Comparison of ENCODE assay signal across 8 cellular contexts in genomic region chr1:228081578-228082259, GRCh38. TPM values are rescaled to one million over a fixed set of nuclear protein-coding genes. Genes with fewer than 3 reads are reported as not detected.
DNase-seq lines count a peak whose midpoint lies in the region; ATAC-seq and TF ChIP-seq lines count a peak whose summit lies in the region.

No MANE protein-coding gene starts in this region.

- H3K4me3 ChIP-seq in cardiac muscle cell: peak overlapping the region; percentile 97

- H3K36me3 Mint-ChIP-seq in CD14-positive monocyte: peaks cover 13 to 14% of the 10 kb centered on the region in 2 donors
- H3K36me3 Mint-ChIP-seq in activated CD8-positive, alpha-beta T cell treated with anti-CD3 and anti-CD28 coated beads, Interleukin-2, amount 10 ng/mL, durations not matched to agents 7 days and 5 days (ENCODE audit: low read depth): peaks cover 33% of the 10 kb centered on the region

- POLR2A ChIA-PET in activated CD8-positive, alpha-beta T cell treated with anti-CD3 and anti-CD28 coated beads, Interleukin-2, amount 10 ng/mL, durations not matched to agents 7 days and 5 days (lab: Charles Lee): interaction anchor here (0.6 to 3.3 kb wide), 16 partner anchors 10 to 324 kb away, joined by 3 to 25 read pairs (median 4); partner anchors contain the start of genes GUK1, IBA57 and MRPL55

- peak overlapping the region; percentile 40 for H3K27ac ChIP-seq in cardiac muscle cell

- ATAC-seq in GM19324 (IDR thresholded peaks at IDR 0.05; ENCODE audit: low FRiP score, unreplicated experiment) (peak; percentile 22), HG03354 (IDR thresholded peaks at IDR 0.05; ENCODE audit: poor library complexity, severe bottlenecking, unreplicated experiment) (peak; percentile 17), sciatic nerve (peak; percentile 27)
- peak; percentile 9 for ATAC-seq in activated CD8-positive, alpha-beta T cell treated with anti-CD3 and anti-CD28 coated beads, Interleukin-2, amount 10 ng/mL, durations not matched to agents 7 days and 5 days

- peak overlapping the region; percentile 76 to 85 for H3K4me3 Mint-ChIP-seq in CD14-positive monocyte
- H3K4me3 Mint-ChIP-seq in activated CD8-positive, alpha-beta T cell treated with anti-CD3 and anti-CD28 coated beads, Interleukin-2, amount 10 ng/mL, durations not matched to agents 7 days and 5 days: peak overlapping the region; percentile 94

- H3K27me3 ChIP-seq in cardiac muscle cell: no peaks in the 10 kb centered on the region

- no peak for DNase-seq in CD14-positive monocyte (ENCODE audit: low spot score)
- peak; percentile 34 for DNase-seq in activated CD8-positive, alpha-beta T cell treated with anti-CD3 and anti-CD28 coated beads, Interleukin-2, amount 10 ng/mL, durations not matched to agents 7 days and 5 days
- DNase-seq in cardiac muscle cell (ENCODE audit: low read depth in 1 of 2, low spot score in 1 of 2): peak; percentile 20 to 52
- no peak for DNase-seq in sciatic nerve (ENCODE audit: low spot score)
- DNase-seq in HK-2 (ENCODE audit: unreplicated experiment): no peak
- no peak for DNase-seq in GM19238 (ENCODE audit: insufficient read length, low spot score)

- H3K4me1 ChIP-seq in cardiac muscle cell (ENCODE audit: low read depth): peaks cover 33% of the 10 kb centered on the region

- CTCF ChIA-PET in activated CD8-positive, alpha-beta T cell treated with anti-CD3 and anti-CD28 coated beads, Interleukin-2, amount 10 ng/mL, durations not matched to agents 7 days and 5 days (lab: Charles Lee): interaction anchor here (1.1 to 1.4 kb wide), 3 partner anchors 9 to 82 kb away, joined by 3 to 5 read pairs (median 4); no protein-coding TSS in a partner anchor

- peaks cover 1 to 5% (median 2%) of the 10 kb centered on the region in 3 donors for H3K27me3 Mint-ChIP-seq in CD14-positive monocyte (ENCODE audit: low read depth in 3 of 3)
- H3K27me3 Mint-ChIP-seq in activated CD8-positive, alpha-beta T cell treated with anti-CD3 and anti-CD28 coated beads, Interleukin-2, amount 10 ng/mL, durations not matched to agents 7 days and 5 days (ENCODE audit: low read depth): no peaks in the 10 kb centered on the region

- H3K36me3 ChIP-seq in cardiac muscle cell: no peaks in the 10 kb centered on the region

- peaks cover 45% of the 10 kb centered on the region for H3K4me1 Mint-ChIP-seq in CD14-positive monocyte
- peaks cover 42% of the 10 kb centered on the region for H3K4me1 Mint-ChIP-seq in activated CD8-positive, alpha-beta T cell treated with anti-CD3 and anti-CD28 coated beads, Interleukin-2, amount 10 ng/mL, durations not matched to agents 7 days and 5 days (ENCODE audit: low read depth)

- TF ChIP-seq CTCF in CD14-positive monocyte (IDR thresholded peaks at IDR 0.05) (no peak), cardiac muscle cell (IDR thresholded peaks at IDR 0.05; ENCODE audit: low read depth, low read length) (no peak)

- no peaks in the 10 kb centered on the region for H3K9me3 ChIP-seq in cardiac muscle cell (ENCODE audit: low read depth)

- intact Hi-C loops in CD14-positive monocyte (cut with micrococcal nuclease): loop anchor here in 1 of 2 donors (2.0 kb wide), 1 partner anchor 27 kb away; the partner anchor contains the start of gene MRPL55
- intact Hi-C loops in sciatic nerve (cut with DNase I): no loop called here

- peak overlapping the region in 6 of 7 donors; percentile 24 to 96 (median 61) for H3K27ac Mint-ChIP-seq in CD14-positive monocyte
- peak overlapping the region; percentile 92 for H3K27ac Mint-ChIP-seq in activated CD8-positive, alpha-beta T cell treated with anti-CD3 and anti-CD28 coated beads, Interleukin-2, amount 10 ng/mL, durations not matched to agents 7 days and 5 days

- peaks cover 0 to 2% (median 0%) of the 10 kb centered on the region in 7 donors for H3K9me3 Mint-ChIP-seq in CD14-positive monocyte
- no peaks in the 10 kb centered on the region for H3K9me3 Mint-ChIP-seq in activated CD8-positive, alpha-beta T cell treated with anti-CD3 and anti-CD28 coated beads, Interleukin-2, amount 10 ng/mL, durations not matched to agents 7 days and 5 days (ENCODE audit: insufficient read depth)

RNA-seq across cellular contexts. Expression of gene ARF1, which starts 0.8 kb away (rescaled TPM):
- 100 to 1,000 TPM; 580 to 603 TPM for polyA plus RNA-seq in CD14-positive monocyte
- total RNA-seq in activated CD8-positive, alpha-beta T cell treated with anti-CD3 and anti-CD28 coated beads, Interleukin-2, amount 10 ng/mL, durations not matched to agents 7 days and 5 days: 100 to 1,000 TPM; 313 to 322 TPM
- 421 and 499 TPM in 2 replicates for total RNA-seq in cardiac muscle cell
- polyA plus RNA-seq in cardiac muscle cell: 662 and 732 TPM in 2 replicates
- 251 TPM for total RNA-seq in sciatic nerve

RNA-seq across cellular contexts. Expression of gene C1orf35, which starts 21.4 kb away (rescaled TPM):
- polyA plus RNA-seq in CD14-positive monocyte (10 to 100 TPM in 1 of 2 donors, 1 to 10 TPM in 1; 6.9 to 10.6 TPM), cardiac muscle cell (36.2 and 37.2 TPM in 2 replicates)
- 10 to 100 TPM; 24.7 to 25.6 TPM for total RNA-seq in activated CD8-positive, alpha-beta T cell treated with anti-CD3 and anti-CD28 coated beads, Interleukin-2, amount 10 ng/mL, durations not matched to agents 7 days and 5 days
- total RNA-seq in cardiac muscle cell (27.7 and 43.7 TPM in 2 replicates), sciatic nerve (15.8 TPM)

RNA-seq across cellular contexts. Expression of gene MRPL55, which starts 27.4 kb away (rescaled TPM):
- polyA plus RNA-seq in CD14-positive monocyte: 100 to 1,000 TPM in 1 of 2 donors, 10 to 100 TPM in 1; 99.8 to 104 TPM
- total RNA-seq in activated CD8-positive, alpha-beta T cell treated with anti-CD3 and anti-CD28 coated beads, Interleukin-2, amount 10 ng/mL, durations not matched to agents 7 days and 5 days: 10 to 100 TPM; 51.1 to 60.7 TPM
- total RNA-seq in cardiac muscle cell: 106 and 139 TPM in 2 replicates
- 144 and 193 TPM in 2 replicates for polyA plus RNA-seq in cardiac muscle cell
- 34.2 TPM for total RNA-seq in sciatic nerve

RNA-seq across cellular contexts. Expression of gene GUK1, which starts 58.4 kb away (rescaled TPM):
- 100 to 1,000 TPM; 262 to 316 TPM for polyA plus RNA-seq in CD14-positive monocyte
- 100 to 1,000 TPM; 339 to 344 TPM for total RNA-seq in activated CD8-positive, alpha-beta T cell treated with anti-CD3 and anti-CD28 coated beads, Interleukin-2, amount 10 ng/mL, durations not matched to agents 7 days and 5 days
- 354 and 408 TPM in 2 replicates for total RNA-seq in cardiac muscle cell
- polyA plus RNA-seq in cardiac muscle cell: 394 and 450 TPM in 2 replicates
- 250 TPM for total RNA-seq in sciatic nerve

Comparison
In these comparisons a context has a peak if more than half of its experiments do, and no peak if none do; other contexts are left out.
1. DNase-seq: peak in activated CD8-positive, alpha-beta T cell treated with anti-CD3 and anti-CD28 coated beads, Interleukin-2, amount 10 ng/mL, durations not matched to agents 7 days and 5 days (single experiment) and cardiac muscle cell (2 of 2); none in CD14-positive monocyte (single experiment), sciatic nerve (single experiment), HK-2 (single experiment) and GM19238 (single experiment).
2. Peak in every context shown above with its lines, with median percentiles within 50 percentile points of each other: ATAC-seq.